ENCODE assay signal across 22 cellular contexts in genomic region chr21:21074305-21074704, GRCh38.
"Had no signal": no experiment of that assay in that cellular context is flagged by ENCODE, and none has a peak within 500 bp of the region (broad histone marks: within the 10 kb centered on the region; RNA-seq: fewer than 3 reads in every experiment).

No MANE protein-coding gene starts in this region.

- FAIRE-seq: keratinocyte had no signal

- DNase-seq: dermis blood vessel endothelial cell; dorsolateral prefrontal cortex; effector CD4-positive, alpha-beta T cell; effector memory CD4-positive, alpha-beta T cell; erythroblast; esophagus squamous epithelium; foreskin fibroblast; foreskin melanocyte; gastrocnemius medialis; glutamatergic neuron; head of caudate nucleus; heart right ventricle; hippocampal formation; kidney glomerular epithelial cell; left lung; left ventricle myocardium superior; lower lobe of right lung; mesenchymal stem cell; mucosa of descending colon; naive B cell; naive thymus-derived CD8-positive, alpha-beta T cell had no signal
